Comparison of ENCODE assay signal across 8 cellular contexts in the genomic region with DNA sequence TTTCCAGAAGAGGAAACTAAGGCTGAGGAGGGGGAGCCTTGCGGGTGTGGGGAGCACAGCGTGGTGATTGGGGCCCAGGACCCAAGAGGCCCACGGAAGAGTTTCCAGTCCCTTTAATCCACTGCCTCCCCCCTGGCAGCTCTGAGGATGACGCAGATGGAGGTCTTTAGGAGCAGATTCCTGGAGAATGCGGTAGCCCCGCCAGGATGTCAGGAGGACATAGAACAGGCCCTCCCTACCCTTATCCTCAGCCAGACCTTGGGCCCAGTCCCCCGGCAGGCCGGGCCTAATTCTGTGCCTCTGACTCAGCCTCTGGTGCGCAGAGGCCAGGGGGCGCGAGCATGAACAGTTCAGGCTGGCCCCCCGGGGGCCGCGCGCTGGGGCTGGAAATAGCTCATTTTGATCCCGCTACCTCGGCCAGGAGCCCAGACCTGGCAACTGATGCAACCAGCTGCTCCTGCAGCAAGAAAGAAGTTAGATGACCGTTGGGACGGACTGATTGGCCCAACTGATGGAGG. TPM values are rescaled to one million over a fixed set of nuclear protein-coding genes. Genes with fewer than 3 reads are reported as not detected.
A peak's percentile ranks its signal among the peaks of the same experiment; 100 is the strongest.
DNase-seq lines count a peak whose midpoint lies in the region; ATAC-seq and TF ChIP-seq lines count a peak whose summit lies in the region.

No MANE protein-coding gene starts in this region.

- POLR2A ChIA-PET in HEK293 (lab: Yijun Ruan, JAX): interaction anchor here (0.6 to 3.0 kb wide), 20 partner anchors 8 to 257 kb away, joined by 3 to 87 read pairs (median 4); a partner anchor contains a TSS

- TF ChIP-seq CTCF in HEK293 (tag by site-specific recombination; IDR thresholded peaks at IDR 0.05) (peak; percentile 74), epithelial cell of proximal tubule (conservative IDR thresholded peaks at IDR 0.05; ENCODE audit: low read depth, low read length) (no peak)

- CTCF ChIA-PET in HEK293 (lab: Yijun Ruan, JAX): interaction anchor here (0.5 to 1.4 kb wide), 6 partner anchors 9 to 176 kb away, joined by 3 to 7 read pairs (median 4); a partner anchor contains a TSS

- H3K4me3 ChIP-seq in HEK293 (ENCODE audit: low read depth, low read length) (peak overlapping the region; percentile 27), epithelial cell of proximal tubule (ENCODE audit: low read depth, low read length) (peak overlapping the region; percentile 81), mucosa of rectum (ENCODE audit: low read length in 2 of 2) (peak overlapping the region; percentile 57 to 98)

- peaks cover 0 to 3% of the 10 kb centered on the region in 2 donors for H3K27me3 ChIP-seq in mucosa of rectum (ENCODE audit: control insufficient read depth in 2 of 2, insufficient read depth in 2 of 2, low read length in 2 of 2)

- H3K36me3 ChIP-seq in HEK293 (ENCODE audit: control insufficient read depth in 2 of 2, insufficient read depth in 1 of 2, low read length in 2 of 2) (peaks cover 62 to 63% of the 10 kb centered on the region in 2 experiments), mucosa of rectum (ENCODE audit: control insufficient read depth in 2 of 2, insufficient read depth in 2 of 2, low read length in 2 of 2) (peaks cover 21 to 23% of the 10 kb centered on the region in 2 donors)

- H3K4me1 ChIP-seq in HEK293 (ENCODE audit: control insufficient read depth, insufficient read depth, low read length) (peaks cover 15% of the 10 kb centered on the region), mucosa of rectum (ENCODE audit: control insufficient read depth in 2 of 2, insufficient read depth in 2 of 2, low read length in 2 of 2) (peaks cover 28% of the 10 kb centered on the region in 2 donors)

- ATAC-seq in GM19023 (IDR thresholded peaks at IDR 0.05; ENCODE audit: unreplicated experiment): no peak

- DNase-seq in COR-L47 (lab: John Stamatoyannopoulos, UW) (peak; percentile 18), T1000 (lab: John Stamatoyannopoulos, UW) (peak; percentile 79), epithelial cell of proximal tubule (ENCODE audit: low read depth) (no peak), ureter (ENCODE audit: low spot score) (peak; percentile 81), LoVo (ENCODE audit: low spot score) (no peak)

- peak overlapping the region; percentile 95 for H3K27ac ChIP-seq in HEK293 (ENCODE audit: extremely low read depth, low read depth, low read length)
- peak overlapping the region; percentile 59 to 97 for H3K27ac ChIP-seq in mucosa of rectum (ENCODE audit: low read depth in 2 of 2, low read length in 2 of 2)

- no peak overlapping the region for H3K9ac ChIP-seq in mucosa of rectum (ENCODE audit: low read depth in 1 of 2, low read length in 2 of 2)

- H3K9me3 ChIP-seq in HEK293 (ENCODE audit: control insufficient read depth, insufficient read depth, low read depth, low read length) (no peaks in the 10 kb centered on the region), mucosa of rectum (ENCODE audit: control insufficient read depth in 2 of 2, low read length in 2 of 2) (no peaks in the 10 kb centered on the region)

TF ChIP-seq in HEK293, 187 proteins besides CTCF, POLR2A, EP300 and RAD21 (continues in another document):
- TF ChIP-seq ZNF561 (tag by site-specific recombination; IDR thresholded peaks at IDR 0.05; ENCODE audit: borderline replicate concordance) (peak; percentile 85; the same call in 1 of the 2 replicates), HOXA7 (CRISPR knock-in tag; IDR thresholded peaks at IDR 0.05; ENCODE audit: borderline replicate concordance) (no peak), ZNF223 (tag by site-specific recombination; IDR thresholded peaks at IDR 0.05) (no peak), ZNF777 (tag by site-specific recombination; IDR thresholded peaks at IDR 0.05; ENCODE audit: borderline replicate concordance) (no peak), ZNF335 (tag by site-specific recombination; conservative IDR thresholded peaks at IDR 0.05) (peak; percentile 89), ZNF239 (tag by site-specific recombination; IDR thresholded peaks at IDR 0.05) (no peak), ZNF394 (tag by site-specific recombination; IDR thresholded peaks at IDR 0.05; ENCODE audit: borderline replicate concordance) (peak; percentile 68; the same call in 1 of the 2 replicates), ZNF146 (tag by site-specific recombination; IDR thresholded peaks at IDR 0.05) (no peak; the same call in 1 of the 2 replicates), BCL11B (tag by site-specific recombination; IDR thresholded peaks at IDR 0.05; ENCODE audit: low read depth) (peak; percentile 15; the same call in 1 of the 2 replicates), SP2 (tag by site-specific recombination; IDR thresholded peaks at IDR 0.05) (no peak), ZNF19 (tag by site-specific recombination; IDR thresholded peaks at IDR 0.05; ENCODE audit: low read depth) (no peak), OVOL3 (tag by site-specific recombination; IDR thresholded peaks at IDR 0.05) (peak; percentile 65; the same call in 1 of the 2 replicates)
- TF ChIP-seq, protein P1, sequence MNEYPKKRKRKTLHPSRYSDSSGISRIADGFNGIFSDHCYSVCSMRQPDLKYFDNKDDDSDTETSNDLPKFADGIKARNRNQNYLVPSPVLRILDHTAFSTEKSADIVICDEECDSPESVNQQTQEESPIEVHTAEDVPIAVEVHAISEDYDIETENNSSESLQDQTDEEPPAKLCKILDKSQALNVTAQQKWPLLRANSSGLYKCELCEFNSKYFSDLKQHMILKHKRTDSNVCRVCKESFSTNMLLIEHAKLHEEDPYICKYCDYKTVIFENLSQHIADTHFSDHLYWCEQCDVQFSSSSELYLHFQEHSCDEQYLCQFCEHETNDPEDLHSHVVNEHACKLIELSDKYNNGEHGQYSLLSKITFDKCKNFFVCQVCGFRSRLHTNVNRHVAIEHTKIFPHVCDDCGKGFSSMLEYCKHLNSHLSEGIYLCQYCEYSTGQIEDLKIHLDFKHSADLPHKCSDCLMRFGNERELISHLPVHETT (tag by site-specific recombination; IDR thresholded peaks at IDR 0.05): no peak
- TF ChIP-seq, protein P2, sequence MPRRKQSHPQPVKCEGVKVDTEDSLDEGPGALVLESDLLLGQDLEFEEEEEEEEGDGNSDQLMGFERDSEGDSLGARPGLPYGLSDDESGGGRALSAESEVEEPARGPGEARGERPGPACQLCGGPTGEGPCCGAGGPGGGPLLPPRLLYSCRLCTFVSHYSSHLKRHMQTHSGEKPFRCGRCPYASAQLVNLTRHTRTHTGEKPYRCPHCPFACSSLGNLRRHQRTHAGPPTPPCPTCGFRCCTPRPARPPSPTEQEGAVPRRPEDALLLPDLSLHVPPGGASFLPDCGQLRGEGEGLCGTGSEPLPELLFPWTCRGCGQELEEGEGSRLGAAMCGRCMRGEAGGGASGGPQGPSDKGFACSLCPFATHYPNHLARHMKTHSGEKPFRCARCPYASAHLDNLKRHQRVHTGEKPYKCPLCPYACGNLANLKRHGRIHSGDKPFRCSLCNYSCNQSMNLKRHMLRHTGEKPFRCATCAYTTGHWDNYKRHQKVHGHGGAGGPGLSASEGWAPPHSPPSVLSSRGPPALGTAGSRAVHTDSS (tag by site-specific recombination; IDR thresholded peaks at IDR 0.05): no peak
- TF ChIP-seq, protein P3, sequence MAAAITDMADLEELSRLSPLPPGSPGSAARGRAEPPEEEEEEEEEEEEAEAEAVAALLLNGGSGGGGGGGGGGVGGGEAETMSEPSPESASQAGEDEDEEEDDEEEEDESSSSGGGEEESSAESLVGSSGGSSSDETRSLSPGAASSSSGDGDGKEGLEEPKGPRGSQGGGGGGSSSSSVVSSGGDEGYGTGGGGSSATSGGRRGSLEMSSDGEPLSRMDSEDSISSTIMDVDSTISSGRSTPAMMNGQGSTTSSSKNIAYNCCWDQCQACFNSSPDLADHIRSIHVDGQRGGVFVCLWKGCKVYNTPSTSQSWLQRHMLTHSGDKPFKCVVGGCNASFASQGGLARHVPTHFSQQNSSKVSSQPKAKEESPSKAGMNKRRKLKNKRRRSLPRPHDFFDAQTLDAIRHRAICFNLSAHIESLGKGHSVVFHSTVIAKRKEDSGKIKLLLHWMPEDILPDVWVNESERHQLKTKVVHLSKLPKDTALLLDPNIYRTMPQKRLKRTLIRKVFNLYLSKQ (tag by site-specific recombination; IDR thresholded peaks at IDR 0.05; ENCODE audit: borderline replicate concordance): no peak
- TF ChIP-seq, protein P4, sequence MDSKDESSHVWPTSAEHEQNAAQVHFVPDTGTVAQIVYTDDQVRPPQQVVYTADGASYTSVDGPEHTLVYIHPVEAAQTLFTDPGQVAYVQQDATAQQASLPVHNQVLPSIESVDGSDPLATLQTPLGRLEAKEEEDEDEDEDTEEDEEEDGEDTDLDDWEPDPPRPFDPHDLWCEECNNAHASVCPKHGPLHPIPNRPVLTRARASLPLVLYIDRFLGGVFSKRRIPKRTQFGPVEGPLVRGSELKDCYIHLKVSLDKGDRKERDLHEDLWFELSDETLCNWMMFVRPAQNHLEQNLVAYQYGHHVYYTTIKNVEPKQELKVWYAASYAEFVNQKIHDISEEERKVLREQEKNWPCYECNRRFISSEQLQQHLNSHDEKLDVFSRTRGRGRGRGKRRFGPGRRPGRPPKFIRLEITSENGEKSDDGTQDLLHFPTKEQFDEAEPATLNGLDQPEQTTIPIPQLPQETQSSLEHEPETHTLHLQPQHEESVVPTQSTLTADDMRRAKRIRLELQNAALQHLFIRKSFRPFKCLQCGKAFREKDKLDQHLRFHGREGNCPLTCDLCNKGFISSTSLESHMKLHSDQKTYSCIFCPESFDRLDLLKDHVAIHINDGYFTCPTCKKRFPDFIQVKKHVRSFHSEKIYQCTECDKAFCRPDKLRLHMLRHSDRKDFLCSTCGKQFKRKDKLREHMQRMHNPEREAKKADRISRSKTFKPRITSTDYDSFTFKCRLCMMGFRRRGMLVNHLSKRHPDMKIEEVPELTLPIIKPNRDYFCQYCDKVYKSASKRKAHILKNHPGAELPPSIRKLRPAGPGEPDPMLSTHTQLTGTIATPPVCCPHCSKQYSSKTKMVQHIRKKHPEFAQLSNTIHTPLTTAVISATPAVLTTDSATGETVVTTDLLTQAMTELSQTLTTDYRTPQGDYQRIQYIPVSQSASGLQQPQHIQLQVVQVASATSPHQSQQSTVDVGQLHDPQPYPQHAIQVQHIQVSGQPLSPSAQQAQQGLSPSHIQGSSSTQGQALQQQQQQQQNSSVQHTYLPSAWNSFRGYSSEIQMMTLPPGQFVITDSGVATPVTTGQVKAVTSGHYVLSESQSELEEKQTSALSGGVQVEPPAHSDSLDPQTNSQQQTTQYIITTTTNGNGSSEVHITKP (tag by site-specific recombination; IDR thresholded peaks at IDR 0.05): peak; percentile 61; the same call in 1 of the 2 replicates

RNA-seq across cellular contexts. Expression of a gene that starts 0.5 kb away (rescaled TPM):
- total RNA-seq in epithelial cell of proximal tubule: 0.14 and 2.0 TPM in 2 replicates
- total RNA-seq in ureter: 80.9 TPM

RNA-seq across cellular contexts. Expression of a gene that starts 0.7 kb away (rescaled TPM):
- total RNA-seq in epithelial cell of proximal tubule (14.3 and 14.7 TPM in 2 replicates), ureter (51.1 TPM)

RNA-seq across cellular contexts. Expression of a gene that starts 8.9 kb away (rescaled TPM):
- total RNA-seq in epithelial cell of proximal tubule (12.7 and 18.9 TPM in 2 replicates), ureter (7.2 TPM)

RNA-seq across cellular contexts. Expression of a gene that starts 11.8 kb away (rescaled TPM):
- total RNA-seq in epithelial cell of proximal tubule: 49.6 and 63.7 TPM in 2 replicates
- total RNA-seq in ureter: 81.1 TPM

RNA-seq across cellular contexts. Expression of a gene that starts 12.1 kb away (rescaled TPM):
- total RNA-seq in epithelial cell of proximal tubule (5.9 and 6.5 TPM in 2 replicates), ureter (32.9 TPM)

Comparison
In these comparisons a context has a peak if more than half of its experiments do, and no peak if none do; other contexts are left out.
1. DNase-seq: peak in COR-L47 (single experiment), T1000 (single experiment) and ureter (single experiment); none in epithelial cell of proximal tubule (single experiment) and LoVo (single experiment).
2. H3K4me3 ChIP-seq: peak in every context shown above with its lines; median percentile 81 in epithelial cell of proximal tubule; 78 in mucosa of rectum; 27 in HEK293.
3. RNA of a gene that starts 0.5 kb away (total RNA-seq): 80.9 TPM in ureter (single experiment); 0.14 to 2.0 TPM in epithelial cell of proximal tubule; every median in the first group is over 10 times any median in the second.